ENCODE assay signal across 19 cellular contexts in genomic region chr10:128701381-128701780, GRCh38.
"Had no signal": no experiment of that assay in that cellular context is flagged by ENCODE, and none has a peak within 500 bp of the region (broad histone marks: within the 10 kb centered on the region; RNA-seq: fewer than 3 reads in every experiment).

No MANE protein-coding gene starts in this region.

- H3K36me3 Mint-ChIP-seq: mesothelial cell of epicardium had no signal

- H3K4me3 Mint-ChIP-seq: mesothelial cell of epicardium had no signal

- H3K4me3 ChIP-seq: coronary artery, dorsolateral prefrontal cortex, esophagus squamous epithelium, gastrocnemius medialis, heart right ventricle, left lung, lower lobe of right lung, mucosa of descending colon had no signal

- H3K4me1 ChIP-seq: esophagus squamous epithelium, gastrocnemius medialis, heart right ventricle, left lung, lower lobe of right lung had no signal

- DNase-seq: dermis blood vessel endothelial cell; dorsolateral prefrontal cortex; effector CD4-positive, alpha-beta T cell; effector memory CD4-positive, alpha-beta T cell; esophagus squamous epithelium; foreskin fibroblast; foreskin melanocyte; gastrocnemius medialis; glutamatergic neuron; heart right ventricle; hippocampal formation; left cardiac atrium; left lung; left ventricle myocardium superior; lower lobe of right lung; mesenchymal stem cell; mucosa of descending colon had no signal

- H3K27ac Mint-ChIP-seq: mesothelial cell of epicardium had no signal

- H3K9me3 ChIP-seq: esophagus squamous epithelium, gastrocnemius medialis, heart right ventricle, left lung, lower lobe of right lung, mucosa of descending colon had no signal

- ATAC-seq: gastrocnemius medialis, heart right ventricle, left cardiac atrium, left lung, left ventricle myocardium superior, lower lobe of right lung, mucosa of descending colon had no signal

- H3K27me3 ChIP-seq: esophagus squamous epithelium, gastrocnemius medialis had no signal

- H3K36me3 ChIP-seq: esophagus squamous epithelium, gastrocnemius medialis, heart right ventricle, left lung, lower lobe of right lung had no signal

- H3K27ac ChIP-seq: coronary artery, dorsolateral prefrontal cortex, esophagus squamous epithelium, gastrocnemius medialis, heart right ventricle, left lung, lower lobe of right lung had no signal
